1 cellular context compared by ENCODE assay signal in genomic region chr10:44173558-44173894, GRCh38.
TF ChIP-seq lines count a peak whose summit lies in the region.

No MANE protein-coding gene starts in this region.

TF ChIP-seq in IMR-90, 13 proteins besides CTCF, POLR2A, EP300 and RAD21:
- TF ChIP-seq NFE2L2 (IDR thresholded peaks at IDR 0.05; ENCODE audit: low read depth, low read length) (no peak), RCOR1 (IDR thresholded peaks at IDR 0.05; ENCODE audit: insufficient replicate concordance, low read length) (no peak), RFX5 (IDR thresholded peaks at IDR 0.05; ENCODE audit: low read depth, low read length) (no peak), USF2 (IDR thresholded peaks at IDR 0.05; ENCODE audit: low read depth, low read length) (no peak), CEBPB (IDR thresholded peaks at IDR 0.05; ENCODE audit: low read depth, low read length) (no peak), ELK1 (IDR thresholded peaks at IDR 0.05; ENCODE audit: borderline replicate concordance, low read depth, low read length) (no peak), MXI1 (IDR thresholded peaks at IDR 0.05; ENCODE audit: borderline replicate concordance, low read depth, low read length) (no peak), FOS (IDR thresholded peaks at IDR 0.05; ENCODE audit: low read depth, low read length) (no peak), MAZ (IDR thresholded peaks at IDR 0.05; ENCODE audit: borderline replicate concordance, low read depth, low read length) (no peak), BHLHE40 (IDR thresholded peaks at IDR 0.05; ENCODE audit: low read depth, low read length) (no peak), MAFK (IDR thresholded peaks at IDR 0.05; ENCODE audit: low read depth, low read length) (no peak), SMC3 (IDR thresholded peaks at IDR 0.05; ENCODE audit: low read depth, low read length) (no peak), CHD1 (IDR thresholded peaks at IDR 0.05; ENCODE audit: low read depth, low read length) (no peak)
TF ChIP-seq in IMR-90: peak in this region for 0.
